In genomic region chr5:172417983-172418630, GRCh38 we compare ENCODE assay signal across 8 cellular contexts. TPM values are rescaled to one million over a fixed set of nuclear protein-coding genes. Genes with fewer than 3 reads are reported as not detected.
DNase-seq lines count a peak whose midpoint lies in the region; ATAC-seq and TF ChIP-seq lines count a peak whose summit lies in the region.

No MANE protein-coding gene starts in this region.

- H3K4me3 ChIP-seq in fibroblast of mammary gland (ENCODE audit: control insufficient read depth, low read depth, low read length), result no peak overlapping the region
- H3K4me3 ChIP-seq in neuronal stem cell (ENCODE audit: low read length in 2 of 2), result no peak overlapping the region

- H3K4me1 Mint-ChIP-seq in activated naive CD4-positive, alpha-beta T cell treated with anti-CD3 and anti-CD28 coated beads for 36 hours (ENCODE audit: low read depth), result peaks cover 4% of the 10 kb centered on the region

- H3K4ac ChIP-seq in neuronal stem cell (ENCODE audit: low read length), result no peak overlapping the region

- H2BK15ac ChIP-seq in neuronal stem cell (ENCODE audit: low read length), result no peak overlapping the region

- H3K27ac Mint-ChIP-seq in activated naive CD4-positive, alpha-beta T cell treated with anti-CD3 and anti-CD28 coated beads for 36 hours, result no peak overlapping the region

- intact Hi-C loops in activated naive CD4-positive, alpha-beta T cell treated with anti-CD3 and anti-CD28 coated beads for 36 hours (cut with micrococcal nuclease), result loop anchor here (10.0 kb wide), 1 partner anchor 53 kb away; no protein-coding TSS in a partner anchor

- H3K27me3 Mint-ChIP-seq in activated naive CD4-positive, alpha-beta T cell treated with anti-CD3 and anti-CD28 coated beads for 36 hours (ENCODE audit: low read depth), result no peaks in the 10 kb centered on the region

- no peak overlapping the region for H3K18ac ChIP-seq in neuronal stem cell (ENCODE audit: low read length)

- no peak overlapping the region for H3K27ac ChIP-seq in neuronal stem cell (replicated peaks; ENCODE audit: low read length)

- DNase-seq in AG08396 (ENCODE audit: low spot score), result peak; percentile 88
- peak; percentile 76 for DNase-seq in RPMI8226
- peak; percentile 99 for DNase-seq in fibroblast of mammary gland (ENCODE audit: low read depth)
- peak; percentile 87 for DNase-seq in non-pigmented ciliary epithelial cell (ENCODE audit: low read depth)
- DNase-seq in neuronal stem cell (ENCODE audit: low spot score), result no peak
- no peak for DNase-seq in activated naive CD4-positive, alpha-beta T cell treated with anti-CD3 and anti-CD28 coated beads for 36 hours

- no peak overlapping the region for H2BK120ac ChIP-seq in neuronal stem cell (ENCODE audit: low read depth, low read length)

- no peaks in the 10 kb centered on the region for H3K9me3 Mint-ChIP-seq in activated naive CD4-positive, alpha-beta T cell treated with anti-CD3 and anti-CD28 coated beads for 36 hours

- TF ChIP-seq CTCF in fibroblast of mammary gland (conservative IDR thresholded peaks at IDR 0.05; ENCODE audit: control insufficient read depth, insufficient read depth, low read depth, low read length), result no peak

- no peak overlapping the region for H2BK5ac ChIP-seq in neuronal stem cell (ENCODE audit: low read length)

- H3K27me3 ChIP-seq in neuronal stem cell (ENCODE audit: control insufficient read depth in 3 of 3, insufficient read depth in 3 of 3, low read depth in 1 of 3, low read length in 3 of 3), result no peaks in the 10 kb centered on the region

- no CpG with 5 or more reads among the region's 10 CpGs for WGBS in neuronal stem cell (ENCODE audit: extremely low coverage in 2 of 2, insufficient read length in 2 of 2, insufficient replicate concordance in 1 of 2), 2 donors

- ATAC-seq in HG03571 (IDR thresholded peaks at IDR 0.05; ENCODE audit: unreplicated experiment) (no peak), GM21825 (IDR thresholded peaks at IDR 0.05; ENCODE audit: unreplicated experiment) (no peak)

- H2AFZ ChIP-seq in neuronal stem cell (ENCODE audit: low read length), result no peak overlapping the region

- CTCF ChIA-PET in activated naive CD4-positive, alpha-beta T cell treated with anti-CD3 and anti-CD28 coated beads for 36 hours (lab: Charles Lee), result no interaction called here

- H2BK12ac ChIP-seq in neuronal stem cell (ENCODE audit: low read length), result no peak overlapping the region

- no peak overlapping the region for H2AK5ac ChIP-seq in neuronal stem cell (ENCODE audit: low read depth, low read length)

- no peak overlapping the region for H4K8ac ChIP-seq in neuronal stem cell (ENCODE audit: low read depth, low read length)

- no peak overlapping the region for H3K23ac ChIP-seq in neuronal stem cell (ENCODE audit: low read depth, low read length, poor library complexity)

- no peak overlapping the region for H3K14ac ChIP-seq in neuronal stem cell (ENCODE audit: low read length)

- H3K36me3 ChIP-seq in neuronal stem cell (replicated peaks in 1 of 2; ENCODE audit: control insufficient read depth in 2 of 2, insufficient read depth in 2 of 2, low read length in 2 of 2), result peaks cover 23 to 93% of the 10 kb centered on the region in 2 donors

- H3K4me1 ChIP-seq in neuronal stem cell (ENCODE audit: control insufficient read depth in 2 of 2, insufficient read depth in 1 of 2, low read depth in 1 of 2, low read length in 2 of 2), result no peaks in the 10 kb centered on the region

- no peak overlapping the region for H3K9ac ChIP-seq in neuronal stem cell (ENCODE audit: low read depth, low read length, poor library complexity)

- H3K4me2 ChIP-seq in neuronal stem cell (ENCODE audit: insufficient read depth, low read length, poor library complexity, severe bottlenecking), result no peak overlapping the region

- H3K9me3 ChIP-seq in neuronal stem cell (replicated peaks in 1 of 2; ENCODE audit: control insufficient read depth in 2 of 2, insufficient read depth in 1 of 2, low read depth in 1 of 2, low read length in 2 of 2), result no peaks in the 10 kb centered on the region

- H3K79me1 ChIP-seq in neuronal stem cell (ENCODE audit: low read depth, low read length), result peaks cover 6% of the 10 kb centered on the region

- H3K4me3 Mint-ChIP-seq in activated naive CD4-positive, alpha-beta T cell treated with anti-CD3 and anti-CD28 coated beads for 36 hours, result no peak overlapping the region

- H4K91ac ChIP-seq in neuronal stem cell (ENCODE audit: low read depth, low read length, poor library complexity), result no peak overlapping the region

- H3K36me3 Mint-ChIP-seq in activated naive CD4-positive, alpha-beta T cell treated with anti-CD3 and anti-CD28 coated beads for 36 hours (ENCODE audit: low read depth), result no peaks in the 10 kb centered on the region

RNA-seq across cellular contexts. Expression of gene SH3PXD2B, which starts 36.2 kb away (rescaled TPM):
- polyA plus RNA-seq in neuronal stem cell (2013, experiment 1 of 2), result 24.7 TPM
- polyA plus RNA-seq in neuronal stem cell (2013, experiment 2 of 2), result 25.6 TPM
- 1 to 10 TPM; 1.1 to 1.3 TPM for total RNA-seq in activated naive CD4-positive, alpha-beta T cell treated with anti-CD3 and anti-CD28 coated beads for 36 hours

Comparison
In these comparisons a context has a peak if more than half of its experiments do, and no peak if none do; other contexts are left out.
1. DNase-seq: peak in AG08396 (single experiment), RPMI8226 (single experiment), fibroblast of mammary gland (single experiment) and non-pigmented ciliary epithelial cell (single experiment); none in neuronal stem cell (single experiment) and activated naive CD4-positive, alpha-beta T cell treated with anti-CD3 and anti-CD28 coated beads for 36 hours (single experiment).